27 cellular contexts compared by ENCODE assay signal in genomic region chr2:218761795-218762194, GRCh38.
"Had no signal": no experiment of that assay in that cellular context is flagged by ENCODE, and none has a peak within 500 bp of the region (broad histone marks: within the 10 kb centered on the region; RNA-seq: fewer than 3 reads in every experiment).

No MANE protein-coding gene starts in this region.

- H3K27me3 ChIP-seq: stomach, suprapubic skin, testis, thyroid gland, tibial artery, tibial nerve, transverse colon, upper lobe of left lung, upper lobe of right lung, uterus, vagina had no signal

- H3K27ac ChIP-seq: stomach, testis, thoracic aorta, thyroid gland, tibial artery, tibial nerve, transverse colon, upper lobe of left lung, upper lobe of right lung, uterus, vagina had no signal

- DNase-seq: stimulated activated CD4-positive, alpha-beta T cell treated with anti-CD3 and anti-CD28 coated beads, Interleukin-2, amount 100 ng/mL, for 48 hours; stimulated activated CD4-positive, alpha-beta T cell treated with anti-CD3 and anti-CD28 coated beads, Interleukin-4, amount 100 ng/mL, for 1 hour; stimulated activated CD4-positive, alpha-beta T cell treated with anti-CD3 and anti-CD28 coated beads, Interleukin-4, amount 100 ng/mL, for 24 hours; stimulated activated CD4-positive, alpha-beta T cell treated with anti-CD3 and anti-CD28 coated beads, Interleukin-4, amount 100 ng/mL, for 4 hours; stimulated activated CD8-positive, alpha-beta memory T cell treated with anti-CD3 and anti-CD28 coated beads, Interleukin-4, amount 100 ng/mL, for 48 hours; stimulated activated naive B cell treated with anti-CD40 and anti-IgM and Interleukin-4, amounts not matched to agents 10 μg/mL and 1 μg/mL and 100 μg/mL, for 72 hours; stimulated activated naive CD4-positive, alpha-beta T cell; stimulated activated naive CD4-positive, alpha-beta T cell treated with Interleukin-2 at 50 U/mL for 16 hours; stimulated activated naive CD8-positive, alpha-beta T cell treated with anti-CD3 and anti-CD28 coated beads, Interleukin-15, amount 100 ng/mL, for 72 hours; stimulated activated naive CD8-positive, alpha-beta T cell treated with anti-CD3 and anti-CD28 coated beads, Interleukin-15, Interleukin-2, amounts not matched to agents 100 U/mL and 50 U/mL, for 24 hours; stomach; substantia nigra; testis; tibial artery; transverse colon; trophoblast cell; upper lobe of left lung; upper lobe of right lung; uterus had no signal

- FAIRE-seq: urothelium cell line had no signal

- H3K4me3 ChIP-seq: stomach, suprapubic skin, testis, thoracic aorta, thyroid gland, tibial artery, tibial nerve, transverse colon, upper lobe of left lung, upper lobe of right lung, uterus, vagina had no signal

- H3K36me3 ChIP-seq: suprapubic skin, thoracic aorta, thyroid gland, tibial artery, transverse colon, upper lobe of left lung, upper lobe of right lung, uterus, vagina had no signal

- ATAC-seq: stimulated activated effector memory CD8-positive, alpha-beta T cell treated with anti-CD3 and anti-CD28 coated beads, Interleukin-12 subunit alpha, Interleukin-12 subunit beta, amount 100 ng/mL, for 72 hours; stimulated activated memory B cell treated with anti-CD40 and anti-IgM and Interleukin-4, amounts not matched to agents 10 μg/mL and 1 μg/mL and 100 μg/mL, for 72 hours; stimulated activated naive B cell treated with anti-CD40 and anti-IgM and Interleukin-4, amounts not matched to agents 10 μg/mL and 1 μg/mL and 100 μg/mL, for 72 hours; stimulated activated naive CD8-positive, alpha-beta T cell treated with anti-CD3 and anti-CD28 coated beads, Interleukin-15, amount 100 ng/mL, for 72 hours; stimulated activated naive CD8-positive, alpha-beta T cell treated with anti-CD3 and anti-CD28 coated beads, Interleukin-15, Interleukin-2, amounts not matched to agents 100 U/mL and 50 U/mL, for 24 hours; upper lobe of right lung had no signal

- H3K4me1 ChIP-seq: suprapubic skin, testis, thyroid gland, tibial nerve, transverse colon, upper lobe of left lung, upper lobe of right lung, uterus, vagina had no signal

- H3K9me3 ChIP-seq: stomach, suprapubic skin, testis, thoracic aorta, thyroid gland, tibial artery, tibial nerve, transverse colon, upper lobe of left lung, upper lobe of right lung, uterus, vagina had no signal
